9 cellular contexts compared by ENCODE assay signal in genomic region chrX:115892787-115893671, GRCh38.
DNase-seq lines count a peak whose midpoint lies in the region; ATAC-seq and TF ChIP-seq lines count a peak whose summit lies in the region.
"Had no signal": no experiment of that assay in that cellular context is flagged by ENCODE, and none has a peak within 500 bp of the region (broad histone marks: within the 10 kb centered on the region; RNA-seq: fewer than 3 reads in every experiment).

No MANE protein-coding gene starts in this region.

- peak; percentile 40 for TF ChIP-seq CTCF in colonic mucosa (IDR thresholded peaks at IDR 0.05)
- no peak for TF ChIP-seq CTCF in HFFc6 (IDR thresholded peaks at IDR 0.05)
- no peak for TF ChIP-seq CTCF in RWPE1 (conservative IDR thresholded peaks at IDR 0.05; ENCODE audit: low read depth)

- no peaks in the 10 kb centered on the region for H3K27me3 ChIP-seq in colonic mucosa
- H3K27me3 ChIP-seq in naive thymus-derived CD4-positive, alpha-beta T cell (ENCODE audit: control insufficient read depth in 2 of 2, insufficient read depth in 2 of 2, low read length in 2 of 2): no peaks in the 10 kb centered on the region

- H3K27me3 Mint-ChIP-seq in naive thymus-derived CD4-positive, alpha-beta T cell: no peaks in the 10 kb centered on the region
- no peaks in the 10 kb centered on the region; the same call in none of the 2 replicates for H3K27me3 Mint-ChIP-seq in HFFc6 (ENCODE audit: insufficient read depth)
- H3K27me3 Mint-ChIP-seq: central memory CD8-positive, alpha-beta T cell had no signal

- peak overlapping the region in 5 of 10 donors; percentile 75 to 87 (median 81) for H3K4me3 Mint-ChIP-seq in naive thymus-derived CD4-positive, alpha-beta T cell
- H3K4me3 Mint-ChIP-seq in HFFc6: no peak overlapping the region
- H3K4me3 Mint-ChIP-seq: central memory CD8-positive, alpha-beta T cell had no signal

- no peaks in the 10 kb centered on the region for H3K36me3 Mint-ChIP-seq in naive thymus-derived CD4-positive, alpha-beta T cell
- no peaks in the 10 kb centered on the region for H3K36me3 Mint-ChIP-seq in HFFc6 (ENCODE audit: low read depth)

- peak overlapping the region; percentile 61 for H3K27ac ChIP-seq in colonic mucosa
- no peak overlapping the region for H3K27ac ChIP-seq in naive thymus-derived CD4-positive, alpha-beta T cell (ENCODE audit: low read depth, low read length)
- no peak overlapping the region for H3K27ac ChIP-seq in RWPE1

- POLR2A ChIA-PET in naive thymus-derived CD4-positive, alpha-beta T cell (lab: Charles Lee): no interaction called here
- POLR2A ChIA-PET in RWPE1 (lab: Yijun Ruan, JAX; ENCODE audit: low non-redundant PET): no interaction called here

- intact Hi-C loops in colonic mucosa (cut with DNase I): no loop called here
- intact Hi-C loops in naive thymus-derived CD4-positive, alpha-beta T cell (cut with micrococcal nuclease): no loop called here

- peak; percentile 50 for ATAC-seq in GM18858 (IDR thresholded peaks at IDR 0.05; ENCODE audit: unreplicated experiment)
- peak; percentile 39 for ATAC-seq in HG03103 (IDR thresholded peaks at IDR 0.05; ENCODE audit: low read depth, unreplicated experiment)
- no peak for ATAC-seq in naive thymus-derived CD4-positive, alpha-beta T cell

- H3K4me1 ChIP-seq in colonic mucosa: peaks cover 5% of the 10 kb centered on the region
- H3K4me1 ChIP-seq in naive thymus-derived CD4-positive, alpha-beta T cell (ENCODE audit: control insufficient read depth in 2 of 2, insufficient read depth in 2 of 2, low read length in 2 of 2): no peaks in the 10 kb centered on the region

- H3K9me3 ChIP-seq in colonic mucosa: no peaks in the 10 kb centered on the region
- no peaks in the 10 kb centered on the region for H3K9me3 ChIP-seq in naive thymus-derived CD4-positive, alpha-beta T cell (ENCODE audit: control insufficient read depth in 2 of 3, low read length in 3 of 3)

- CTCF ChIA-PET in naive thymus-derived CD4-positive, alpha-beta T cell (lab: Charles Lee): no interaction called here
- CTCF ChIA-PET in RWPE1 (lab: Yijun Ruan, JAX): no interaction called here

- H3K36me3 ChIP-seq in colonic mucosa: no peaks in the 10 kb centered on the region
- no peaks in the 10 kb centered on the region for H3K36me3 ChIP-seq in naive thymus-derived CD4-positive, alpha-beta T cell (ENCODE audit: control insufficient read depth in 2 of 3, insufficient read depth in 3 of 3, low read length in 3 of 3)

- H3K4me3 ChIP-seq in colonic mucosa: peak overlapping the region; percentile 36
- H3K4me3 ChIP-seq in naive thymus-derived CD4-positive, alpha-beta T cell (ENCODE audit: low read length): no peak overlapping the region

- DNase-seq in A172 (ENCODE audit: low spot score): peak; percentile 33
- peak; percentile 72 to 92 for DNase-seq in NCI-H524 (lab: John Stamatoyannopoulos, UW)
- peak; percentile 79 for DNase-seq in colonic mucosa
- DNase-seq in naive thymus-derived CD4-positive, alpha-beta T cell: peak in 5 of 9 donors; percentile 52 to 73 (median 68)
- DNase-seq in HFFc6: no peak
- DNase-seq in RWPE1 (ENCODE audit: low spot score): no peak

- H3K9ac ChIP-seq in colonic mucosa (ENCODE audit: low read depth in 2 of 2, low read length in 2 of 2): peak overlapping the region in 1 of 2 donors; percentile 61

- peaks cover 0 to 24% (median 0%) of the 10 kb centered on the region in 7 donors for H3K4me1 Mint-ChIP-seq in naive thymus-derived CD4-positive, alpha-beta T cell
- no peaks in the 10 kb centered on the region for H3K4me1 Mint-ChIP-seq in HFFc6 (ENCODE audit: low read depth)
- H3K4me1 Mint-ChIP-seq: central memory CD8-positive, alpha-beta T cell had no signal

- peak overlapping the region in 2 of 9 donors; percentile 46 to 63 for H3K27ac Mint-ChIP-seq in naive thymus-derived CD4-positive, alpha-beta T cell
- no peak overlapping the region for H3K27ac Mint-ChIP-seq in HFFc6

- H3K9me3 Mint-ChIP-seq in naive thymus-derived CD4-positive, alpha-beta T cell: peaks cover 0 to 7% (median 4%) of the 10 kb centered on the region in 11 donors
- peaks cover 13% of the 10 kb centered on the region for H3K9me3 Mint-ChIP-seq in HFFc6

Comparison
In these comparisons a context has a peak if more than half of its experiments do, and no peak if none do; other contexts are left out.
1. DNase-seq: peak in A172 (single experiment), NCI-H524 (2 of 2), colonic mucosa (single experiment) and naive thymus-derived CD4-positive, alpha-beta T cell (5 of 9); none in HFFc6 (single experiment) and RWPE1 (single experiment).